ENCODE assay signal across 10 cellular contexts in genomic region chr4:76211769-76212168, GRCh38. TPM values are rescaled to one million over a fixed set of nuclear protein-coding genes. Genes with fewer than 3 reads are reported as not detected.
DNase-seq lines count a peak whose midpoint lies in the region; ATAC-seq and TF ChIP-seq lines count a peak whose summit lies in the region.
"Had no signal": no experiment of that assay in that cellular context is flagged by ENCODE, and none has a peak within 500 bp of the region (broad histone marks: within the 10 kb centered on the region; RNA-seq: fewer than 3 reads in every experiment).

No MANE protein-coding gene starts in this region.

- DNase-seq in fibroblast of villous mesenchyme (ENCODE audit: low read depth), result no peak
- DNase-seq in pons (ENCODE audit: low spot score), result peak; percentile 36
- DNase-seq in NOMO-1 treated with dmso at 0.1 percent for 144 hours (lab: John Stamatoyannopoulos, UW; ENCODE audit: unreplicated experiment), result no peak
- DNase-seq: activated T-cell treated with anti-CD3 and anti-CD28 coated beads, Interleukin-2, amount 50 U/mL, for 24 hours had no signal

- 0 out of 2 replicates have a peak overlapping the region, but pooled peaks have one; percentile 86 for H3K9ac ChIP-seq in BLaER1

- ATAC-seq in GM18858 (IDR thresholded peaks at IDR 0.05; ENCODE audit: unreplicated experiment) (no peak), GM21515 (IDR thresholded peaks at IDR 0.05; ENCODE audit: unreplicated experiment) (no peak), HG03378 (IDR thresholded peaks at IDR 0.05; ENCODE audit: unreplicated experiment) (no peak)

- H3K4me1 ChIP-seq in BLaER1, result peaks cover 68% of the 10 kb centered on the region

- no peak overlapping the region for H3K27ac ChIP-seq in BLaER1
- peak overlapping the region; percentile 98 for H3K27ac ChIP-seq in VCaP

- no peaks in the 10 kb centered on the region for H3K36me3 ChIP-seq in BLaER1

- peak overlapping the region; percentile 88 for H3K4me2 ChIP-seq in BLaER1

- peaks cover 57% of the 10 kb centered on the region for H4K20me1 ChIP-seq in BLaER1

- no peaks in the 10 kb centered on the region for H3K27me3 ChIP-seq in BLaER1

- no peaks in the 10 kb centered on the region for H3K9me3 ChIP-seq in BLaER1

- H3K4me3 ChIP-seq in BLaER1, result peak overlapping the region; percentile 83; the same call in 1 of the 2 replicates
- H3K4me3 ChIP-seq in fibroblast of villous mesenchyme (ENCODE audit: low read depth, low read length), result peak overlapping the region; percentile 89

- TF ChIP-seq CTCF in VCaP (conservative IDR thresholded peaks at IDR 0.05) (no peak), fibroblast of villous mesenchyme (IDR thresholded peaks at IDR 0.05; ENCODE audit: insufficient read depth, low read depth, low read length) (no peak)

RNA-seq across cellular contexts. Expression of gene SCARB2, which starts 1.9 kb away (rescaled TPM):
- total RNA-seq in fibroblast of villous mesenchyme, result 144 and 181 TPM in 2 replicates

RNA-seq across cellular contexts. Expression of gene FAM47E, which starts 39.8 kb away (rescaled TPM):
- 0.32 and 0.86 TPM in 2 replicates for total RNA-seq in fibroblast of villous mesenchyme
- total RNA-seq: HT1080 had no signal
